ENCODE assay signal across 9 cellular contexts in genomic region chr22:24506802-24507438, GRCh38. TPM values are rescaled to one million over a fixed set of nuclear protein-coding genes. Genes with fewer than 3 reads are reported as not detected.
DNase-seq lines count a peak whose midpoint lies in the region; ATAC-seq, FAIRE-seq and TF ChIP-seq lines count a peak whose summit lies in the region.
"Had no signal": no experiment of that assay in that cellular context is flagged by ENCODE, and none has a peak within 500 bp of the region (broad histone marks: within the 10 kb centered on the region; RNA-seq: fewer than 3 reads in every experiment).

No MANE protein-coding gene starts in this region.

- no peak overlapping the region for H3K23ac ChIP-seq in neuronal stem cell (ENCODE audit: low read depth, low read length, poor library complexity)

- H2AFZ ChIP-seq in neuronal stem cell (ENCODE audit: low read length), result no peak overlapping the region

- H2BK12ac ChIP-seq in neuronal stem cell (ENCODE audit: low read length), result no peak overlapping the region

- no peak overlapping the region for H4K8ac ChIP-seq in neuronal stem cell (ENCODE audit: low read depth, low read length)

- H3K27ac ChIP-seq in neuronal stem cell (replicated peaks; ENCODE audit: low read length) (no peak overlapping the region), vagina (no peak overlapping the region)

- H3K4ac ChIP-seq in neuronal stem cell (ENCODE audit: low read length), result no peak overlapping the region

- TF ChIP-seq POLR2A in GM12891 (IDR thresholded peaks at IDR 0.05; ENCODE audit: low read depth, low read length) (no peak), vagina (IDR thresholded peaks at IDR 0.05) (no peak)

- no CpG with 5 or more reads among the region's 6 CpGs for WGBS in neuronal stem cell (ENCODE audit: extremely low coverage in 2 of 2, insufficient read length in 2 of 2, insufficient replicate concordance in 1 of 2), 2 donors

- no peak overlapping the region for H3K4me2 ChIP-seq in neuronal stem cell (ENCODE audit: insufficient read depth, low read length, poor library complexity, severe bottlenecking)

- no peak overlapping the region for H4K91ac ChIP-seq in neuronal stem cell (ENCODE audit: low read depth, low read length, poor library complexity)

- no peak overlapping the region for H3K9ac ChIP-seq in neuronal stem cell (ENCODE audit: low read depth, low read length, poor library complexity)

- DNase-seq in GM12891 (ENCODE audit: insufficient read length, low spot score), result no peak
- peak; percentile 76 for DNase-seq in NCI-H1436 treated with DMSO at 0.1 percent for 48 hours (lab: John Stamatoyannopoulos, UW)
- DNase-seq in astrocyte of the hippocampus (ENCODE audit: low read depth, low spot score), result peak; percentile 41
- no peak for DNase-seq in neuronal stem cell (ENCODE audit: low spot score)
- no peak for DNase-seq in vagina (ENCODE audit: extremely low spot score in 2 of 2)

- no peak overlapping the region for H2AK5ac ChIP-seq in neuronal stem cell (ENCODE audit: low read depth, low read length)

- H3K9me3 ChIP-seq in neuronal stem cell (replicated peaks in 1 of 2; ENCODE audit: control insufficient read depth in 2 of 2, insufficient read depth in 1 of 2, low read depth in 1 of 2, low read length in 2 of 2) (no peaks in the 10 kb centered on the region), vagina (no peaks in the 10 kb centered on the region)

- no peak overlapping the region for H2BK15ac ChIP-seq in neuronal stem cell (ENCODE audit: low read length)

- H3K36me3 ChIP-seq in neuronal stem cell (replicated peaks in 1 of 2; ENCODE audit: control insufficient read depth in 2 of 2, insufficient read depth in 2 of 2, low read length in 2 of 2) (no peaks in the 10 kb centered on the region), vagina (no peaks in the 10 kb centered on the region)

- H3K18ac ChIP-seq in neuronal stem cell (ENCODE audit: low read length), result peak overlapping the region; percentile 13

- no peak overlapping the region for H2BK120ac ChIP-seq in neuronal stem cell (ENCODE audit: low read depth, low read length)

- ATAC-seq in HG02588 (IDR thresholded peaks at IDR 0.05; ENCODE audit: unreplicated experiment) (no peak), GM18511 (IDR thresholded peaks at IDR 0.05; ENCODE audit: unreplicated experiment) (no peak), HG03354 (IDR thresholded peaks at IDR 0.05; ENCODE audit: poor library complexity, severe bottlenecking, unreplicated experiment) (no peak)
- ATAC-seq: SK-N-SH treated with all-trans-retinoic acid at 6 μM for 48 hours had no signal

- H3K4me1 ChIP-seq in neuronal stem cell (ENCODE audit: control insufficient read depth in 2 of 2, insufficient read depth in 1 of 2, low read depth in 1 of 2, low read length in 2 of 2) (peaks cover 2 to 5% of the 10 kb centered on the region in 2 donors), vagina (peaks cover 9% of the 10 kb centered on the region)

- H2BK5ac ChIP-seq in neuronal stem cell (ENCODE audit: low read length), result no peak overlapping the region

- H3K79me1 ChIP-seq in neuronal stem cell (ENCODE audit: low read depth, low read length), result no peaks in the 10 kb centered on the region

- no peak overlapping the region for H3K14ac ChIP-seq in neuronal stem cell (ENCODE audit: low read length)

- H3K27me3 ChIP-seq in neuronal stem cell (ENCODE audit: control insufficient read depth in 3 of 3, insufficient read depth in 3 of 3, low read depth in 1 of 3, low read length in 3 of 3) (no peaks in the 10 kb centered on the region), vagina (no peaks in the 10 kb centered on the region)

- TF ChIP-seq CTCF in vagina (IDR thresholded peaks at IDR 0.05), result no peak

- FAIRE-seq in GM12891 (lab: Jason Lieb, UNC), result no peak

- intact Hi-C loops in vagina (cut with DNase I), result no loop called here

- no peak overlapping the region for H3K4me3 ChIP-seq in neuronal stem cell (ENCODE audit: low read length in 2 of 2)
- H3K4me3 ChIP-seq in vagina, result no peak overlapping the region

TF ChIP-seq in GM12891, 5 proteins besides CTCF, POLR2A, EP300 and RAD21:
- TF ChIP-seq POU2F2 (IDR thresholded peaks at IDR 0.05; ENCODE audit: low read depth, low read length), result no peak
- TF ChIP-seq SPI1 (IDR thresholded peaks at IDR 0.05; ENCODE audit: low read depth, low read length), result peak; percentile 56

RNA-seq across cellular contexts. Expression of gene UPB1, which starts 11.8 kb away (rescaled TPM):
- polyA plus RNA-seq in GM12891 (2012; ENCODE audit: low read depth, missing spikeins), result 7.6 TPM
- polyA plus RNA-seq in neuronal stem cell (2013, experiment 1 of 2), result 0.21 TPM
- polyA plus RNA-seq in neuronal stem cell (2013, experiment 2 of 2), result 0.12 TPM
- total RNA-seq in vagina, result not detected

RNA-seq across cellular contexts. Expression of gene GUCD1, which starts 48.0 kb away (rescaled TPM):
- 60.7 TPM for polyA plus RNA-seq in GM12891 (2012; ENCODE audit: low read depth, missing spikeins)
- 35.1 TPM for polyA plus RNA-seq in neuronal stem cell (2013, experiment 1 of 2)
- polyA plus RNA-seq in neuronal stem cell (2013, experiment 2 of 2), result 35.4 TPM
- 81.8 TPM for total RNA-seq in vagina

RNA-seq across cellular contexts. Expression of gene SNRPD3, which starts 48.9 kb away (rescaled TPM):
- polyA plus RNA-seq in GM12891 (2012; ENCODE audit: low read depth, missing spikeins), result 167 TPM
- polyA plus RNA-seq in neuronal stem cell (2013, experiment 1 of 2), result 103 TPM
- polyA plus RNA-seq in neuronal stem cell (2013, experiment 2 of 2), result 104 TPM
- 125 TPM for total RNA-seq in vagina

Comparison
In these comparisons a context has a peak if more than half of its experiments do, and no peak if none do; other contexts are left out.
1. DNase-seq: peak in NCI-H1436 treated with DMSO at 0.1 percent for 48 hours (single experiment) and astrocyte of the hippocampus (single experiment); none in GM12891 (single experiment), neuronal stem cell (single experiment) and vagina (0 of 2).